ENCODE assay signal across 8 cellular contexts in genomic region chr16:23557779-23558330, GRCh38. TPM values are rescaled to one million over a fixed set of nuclear protein-coding genes. Genes with fewer than 3 reads are reported as not detected.
DNase-seq lines count a peak whose midpoint lies in the region; ATAC-seq lines count a peak whose summit lies in the region.

No MANE protein-coding gene starts in this region.

- peak overlapping the region; percentile 87 for H3K4me2 ChIP-seq in Karpas-422 (ENCODE audit: low read depth, low read length, poor library complexity, severe bottlenecking)

- H3K9me3 ChIP-seq in Karpas-422 (ENCODE audit: low read length): no peaks in the 10 kb centered on the region

- no peaks in the 10 kb centered on the region for H3K9me3 Mint-ChIP-seq in activated naive CD8-positive, alpha-beta T cell (ENCODE audit: low read depth)

- H3K27me3 Mint-ChIP-seq in activated naive CD8-positive, alpha-beta T cell: no peaks in the 10 kb centered on the region

- H3K36me3 Mint-ChIP-seq in activated naive CD8-positive, alpha-beta T cell: no peaks in the 10 kb centered on the region

- peaks cover 39% of the 10 kb centered on the region; the same call in 1 of the 2 replicates for H3K36me3 ChIP-seq in Karpas-422 (ENCODE audit: insufficient read depth, low read length)

- H3K9ac ChIP-seq in Karpas-422 (ENCODE audit: low read length): peak overlapping the region; percentile 98

- H3K9me2 ChIP-seq in Karpas-422 (replicated peaks; ENCODE audit: insufficient read depth, low read length): no peaks in the 10 kb centered on the region

- peak overlapping the region; percentile 94 for H3K4me3 Mint-ChIP-seq in activated naive CD8-positive, alpha-beta T cell

- H3K4me3 ChIP-seq in Karpas-422 (ENCODE audit: low read length): peak overlapping the region; percentile 90

- peaks cover 40% of the 10 kb centered on the region for H3K4me1 Mint-ChIP-seq in activated naive CD8-positive, alpha-beta T cell (ENCODE audit: low read depth)

- no peaks in the 10 kb centered on the region for H3K27me3 ChIP-seq in Karpas-422 (ENCODE audit: low read length)

- DNase-seq in Right ventricle myocardium inferior (ENCODE audit: missing footprints) (peak; percentile 75), cardiac septum (ENCODE audit: low spot score) (no peak), Karpas-422 (no peak), left ventricle myocardium superior (no peak), renal cortical epithelial cell (ENCODE audit: low read depth) (peak; percentile 18), GF-D8 (lab: John Stamatoyannopoulos, UW) (no peak)

- peaks cover 88% of the 10 kb centered on the region for H3K79me2 ChIP-seq in Karpas-422 (ENCODE audit: low read length)

- H2AFZ ChIP-seq in Karpas-422 (ENCODE audit: low read length): peak overlapping the region; percentile 80; the same call in 1 of the 2 replicates

- H3K27ac Mint-ChIP-seq in activated naive CD8-positive, alpha-beta T cell: peak overlapping the region; percentile 66

- peaks cover 50% of the 10 kb centered on the region for H3K4me1 ChIP-seq in Karpas-422 (ENCODE audit: low read length)

- intact Hi-C loops in Right ventricle myocardium inferior (cut with DNase I): loop anchor here (1.0 to 2.0 kb wide), 4 partner anchors 39 to 105 kb away; partner anchors contain the start of genes COG7, DCTN5, GGA2 and NDUFAB1
- intact Hi-C loops in cardiac septum (cut with DNase I): loop anchor here (1.0 to 5.0 kb wide), 3 partner anchors 38 to 84 kb away; partner anchors contain the start of genes DCTN5, NDUFAB1 and PALB2
- intact Hi-C loops in left ventricle myocardium superior (cut with micrococcal nuclease): no loop called here

- peak overlapping the region; percentile 52 for H3K27ac ChIP-seq in Karpas-422 (ENCODE audit: low read length)

- H4K20me1 ChIP-seq in Karpas-422 (ENCODE audit: insufficient read depth, low read depth, low read length): no peaks in the 10 kb centered on the region; the same call in 1 of the 2 replicates

- ATAC-seq in Right ventricle myocardium inferior (peak; percentile 1), left ventricle myocardium superior (peak; percentile 23), HG02610 (IDR thresholded peaks at IDR 0.05; ENCODE audit: unreplicated experiment) (no peak)

RNA-seq across cellular contexts. Expression of gene UBFD1, which starts 0.3 kb away (rescaled TPM):
- total RNA-seq in Right ventricle myocardium inferior (66.4 TPM), cardiac septum (49.7 TPM), left ventricle myocardium superior (73.8 TPM), renal cortical epithelial cell (107 and 193 TPM in 2 replicates)
- 43.1 and 69.5 TPM in 2 replicates for total RNA-seq in Karpas-422 (2014; rRNA removed; shearing (Covaris generic); ENCODE audit: low replicate concordance)

RNA-seq across cellular contexts. Expression of gene EARS2, which starts 0.7 kb away (rescaled TPM):
- 24.9 TPM for total RNA-seq in Right ventricle myocardium inferior
- 16.4 TPM for total RNA-seq in cardiac septum
- total RNA-seq in Karpas-422 (2014; rRNA removed; shearing (Covaris generic); ENCODE audit: low replicate concordance): 25.5 and 27.9 TPM in 2 replicates
- 22.0 TPM for total RNA-seq in left ventricle myocardium superior
- 37.2 and 45.3 TPM in 2 replicates for total RNA-seq in renal cortical epithelial cell

RNA-seq across cellular contexts. Expression of gene NDUFAB1, which starts 38.3 kb away (rescaled TPM):
- 577 TPM for total RNA-seq in Right ventricle myocardium inferior
- total RNA-seq in cardiac septum: 277 TPM
- total RNA-seq in Karpas-422 (2014; rRNA removed; shearing (Covaris generic); ENCODE audit: low replicate concordance): 134 and 193 TPM in 2 replicates
- total RNA-seq in left ventricle myocardium superior: 621 TPM
- 22.2 and 43.6 TPM in 2 replicates for total RNA-seq in renal cortical epithelial cell

RNA-seq across cellular contexts. Expression of gene GGA2, which starts 47.6 kb away (rescaled TPM):
- 51.7 TPM for total RNA-seq in Right ventricle myocardium inferior
- 38.1 TPM for total RNA-seq in cardiac septum
- 109 and 123 TPM in 2 replicates for total RNA-seq in Karpas-422 (2014; rRNA removed; shearing (Covaris generic); ENCODE audit: low replicate concordance)
- 52.1 TPM for total RNA-seq in left ventricle myocardium superior
- total RNA-seq in renal cortical epithelial cell: 15.8 and 33.8 TPM in 2 replicates

Comparison
In these comparisons a context has a peak if more than half of its experiments do, and no peak if none do; other contexts are left out.
1. DNase-seq: peak in Right ventricle myocardium inferior (single experiment) and renal cortical epithelial cell (single experiment); none in cardiac septum (single experiment), Karpas-422 (single experiment), left ventricle myocardium superior (single experiment) and GF-D8 (single experiment).